ENCODE assay signal across 1 cellular context in genomic region chr17:39920218-39921210, GRCh38.
TF ChIP-seq lines count a peak whose summit lies in the region.

No MANE protein-coding gene starts in this region.

TF ChIP-seq in HepG2, 621 proteins besides CTCF, POLR2A, EP300 and RAD21 (continued from another document and continues in another):
- no peak for TF ChIP-seq MAFK (conservative IDR thresholded peaks at IDR 0.05 in 1 of 2, IDR thresholded peaks at IDR 0.05 in 1 of 2; ENCODE audit: low read length in 2 of 2)
- no peak for TF ChIP-seq ZNF34 (CRISPR knock-in tag; IDR thresholded peaks at IDR 0.05; ENCODE audit: borderline replicate concordance)
- 0 out of 2 replicates have a peak, but pooled peaks have one; percentile 53 for TF ChIP-seq TIGD3 (CRISPR knock-in tag; IDR thresholded peaks at IDR 0.05; ENCODE audit: borderline replicate concordance)
- TF ChIP-seq, protein P1, sequence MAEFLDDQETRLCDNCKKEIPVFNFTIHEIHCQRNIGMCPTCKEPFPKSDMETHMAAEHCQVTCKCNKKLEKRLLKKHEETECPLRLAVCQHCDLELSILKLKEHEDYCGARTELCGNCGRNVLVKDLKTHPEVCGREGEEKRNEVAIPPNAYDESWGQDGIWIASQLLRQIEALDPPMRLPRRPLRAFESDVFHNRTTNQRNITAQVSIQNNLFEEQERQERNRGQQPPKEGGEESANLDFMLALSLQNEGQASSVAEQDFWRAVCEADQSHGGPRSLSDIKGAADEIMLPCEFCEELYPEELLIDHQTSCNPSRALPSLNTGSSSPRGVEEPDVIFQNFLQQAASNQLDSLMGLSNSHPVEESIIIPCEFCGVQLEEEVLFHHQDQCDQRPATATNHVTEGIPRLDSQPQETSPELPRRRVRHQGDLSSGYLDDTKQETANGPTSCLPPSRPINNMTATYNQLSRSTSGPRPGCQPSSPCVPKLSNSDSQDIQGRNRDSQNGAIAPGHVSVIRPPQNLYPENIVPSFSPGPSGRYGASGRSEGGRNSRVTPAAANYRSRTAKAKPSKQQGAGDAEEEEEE (CRISPR knock-in tag; IDR thresholded peaks at IDR 0.05; ENCODE audit: borderline replicate concordance) = no peak; the same call in 1 of the 2 replicates
- TF ChIP-seq ZFP37 (CRISPR knock-in tag; IDR thresholded peaks at IDR 0.05; ENCODE audit: borderline replicate concordance) = 0 out of 2 replicates have a peak, but pooled peaks have one; percentile 26
- TF ChIP-seq ATF7-NPFF (CRISPR knock-in tag; IDR thresholded peaks at IDR 0.05; ENCODE audit: low read depth) = peak; percentile 59; the same call in 1 of the 2 replicates
- no peak for TF ChIP-seq ZNF576 (CRISPR knock-in tag; IDR thresholded peaks at IDR 0.05)
- no peak for TF ChIP-seq ATF4 (CRISPR knock-in tag; IDR thresholded peaks at IDR 0.05)
- no peak for TF ChIP-seq ZNF674 (CRISPR knock-in tag; IDR thresholded peaks at IDR 0.05; ENCODE audit: low read depth)
- no peak for TF ChIP-seq SRF (IDR thresholded peaks at IDR 0.05; ENCODE audit: low read depth, low read length)
- peak; percentile 75 for TF ChIP-seq HNRNPL (IDR thresholded peaks at IDR 0.05; ENCODE audit: low read depth, low read length)
- TF ChIP-seq, protein P2, sequence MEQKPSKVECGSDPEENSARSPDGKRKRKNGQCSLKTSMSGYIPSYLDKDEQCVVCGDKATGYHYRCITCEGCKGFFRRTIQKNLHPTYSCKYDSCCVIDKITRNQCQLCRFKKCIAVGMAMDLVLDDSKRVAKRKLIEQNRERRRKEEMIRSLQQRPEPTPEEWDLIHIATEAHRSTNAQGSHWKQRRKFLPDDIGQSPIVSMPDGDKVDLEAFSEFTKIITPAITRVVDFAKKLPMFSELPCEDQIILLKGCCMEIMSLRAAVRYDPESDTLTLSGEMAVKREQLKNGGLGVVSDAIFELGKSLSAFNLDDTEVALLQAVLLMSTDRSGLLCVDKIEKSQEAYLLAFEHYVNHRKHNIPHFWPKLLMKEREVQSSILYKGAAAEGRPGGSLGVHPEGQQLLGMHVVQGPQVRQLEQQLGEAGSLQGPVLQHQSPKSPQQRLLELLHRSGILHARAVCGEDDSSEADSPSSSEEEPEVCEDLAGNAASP (CRISPR knock-in tag; IDR thresholded peaks at IDR 0.05; ENCODE audit: borderline replicate concordance) = no peak
- no peak for TF ChIP-seq ZNF12 (CRISPR knock-in tag; IDR thresholded peaks at IDR 0.05)
- no peak for TF ChIP-seq SSRP1 (CRISPR knock-in tag; IDR thresholded peaks at IDR 0.05)
- no peak for TF ChIP-seq ZBTB21 (CRISPR knock-in tag; IDR thresholded peaks at IDR 0.05)
- TF ChIP-seq, protein P3, sequence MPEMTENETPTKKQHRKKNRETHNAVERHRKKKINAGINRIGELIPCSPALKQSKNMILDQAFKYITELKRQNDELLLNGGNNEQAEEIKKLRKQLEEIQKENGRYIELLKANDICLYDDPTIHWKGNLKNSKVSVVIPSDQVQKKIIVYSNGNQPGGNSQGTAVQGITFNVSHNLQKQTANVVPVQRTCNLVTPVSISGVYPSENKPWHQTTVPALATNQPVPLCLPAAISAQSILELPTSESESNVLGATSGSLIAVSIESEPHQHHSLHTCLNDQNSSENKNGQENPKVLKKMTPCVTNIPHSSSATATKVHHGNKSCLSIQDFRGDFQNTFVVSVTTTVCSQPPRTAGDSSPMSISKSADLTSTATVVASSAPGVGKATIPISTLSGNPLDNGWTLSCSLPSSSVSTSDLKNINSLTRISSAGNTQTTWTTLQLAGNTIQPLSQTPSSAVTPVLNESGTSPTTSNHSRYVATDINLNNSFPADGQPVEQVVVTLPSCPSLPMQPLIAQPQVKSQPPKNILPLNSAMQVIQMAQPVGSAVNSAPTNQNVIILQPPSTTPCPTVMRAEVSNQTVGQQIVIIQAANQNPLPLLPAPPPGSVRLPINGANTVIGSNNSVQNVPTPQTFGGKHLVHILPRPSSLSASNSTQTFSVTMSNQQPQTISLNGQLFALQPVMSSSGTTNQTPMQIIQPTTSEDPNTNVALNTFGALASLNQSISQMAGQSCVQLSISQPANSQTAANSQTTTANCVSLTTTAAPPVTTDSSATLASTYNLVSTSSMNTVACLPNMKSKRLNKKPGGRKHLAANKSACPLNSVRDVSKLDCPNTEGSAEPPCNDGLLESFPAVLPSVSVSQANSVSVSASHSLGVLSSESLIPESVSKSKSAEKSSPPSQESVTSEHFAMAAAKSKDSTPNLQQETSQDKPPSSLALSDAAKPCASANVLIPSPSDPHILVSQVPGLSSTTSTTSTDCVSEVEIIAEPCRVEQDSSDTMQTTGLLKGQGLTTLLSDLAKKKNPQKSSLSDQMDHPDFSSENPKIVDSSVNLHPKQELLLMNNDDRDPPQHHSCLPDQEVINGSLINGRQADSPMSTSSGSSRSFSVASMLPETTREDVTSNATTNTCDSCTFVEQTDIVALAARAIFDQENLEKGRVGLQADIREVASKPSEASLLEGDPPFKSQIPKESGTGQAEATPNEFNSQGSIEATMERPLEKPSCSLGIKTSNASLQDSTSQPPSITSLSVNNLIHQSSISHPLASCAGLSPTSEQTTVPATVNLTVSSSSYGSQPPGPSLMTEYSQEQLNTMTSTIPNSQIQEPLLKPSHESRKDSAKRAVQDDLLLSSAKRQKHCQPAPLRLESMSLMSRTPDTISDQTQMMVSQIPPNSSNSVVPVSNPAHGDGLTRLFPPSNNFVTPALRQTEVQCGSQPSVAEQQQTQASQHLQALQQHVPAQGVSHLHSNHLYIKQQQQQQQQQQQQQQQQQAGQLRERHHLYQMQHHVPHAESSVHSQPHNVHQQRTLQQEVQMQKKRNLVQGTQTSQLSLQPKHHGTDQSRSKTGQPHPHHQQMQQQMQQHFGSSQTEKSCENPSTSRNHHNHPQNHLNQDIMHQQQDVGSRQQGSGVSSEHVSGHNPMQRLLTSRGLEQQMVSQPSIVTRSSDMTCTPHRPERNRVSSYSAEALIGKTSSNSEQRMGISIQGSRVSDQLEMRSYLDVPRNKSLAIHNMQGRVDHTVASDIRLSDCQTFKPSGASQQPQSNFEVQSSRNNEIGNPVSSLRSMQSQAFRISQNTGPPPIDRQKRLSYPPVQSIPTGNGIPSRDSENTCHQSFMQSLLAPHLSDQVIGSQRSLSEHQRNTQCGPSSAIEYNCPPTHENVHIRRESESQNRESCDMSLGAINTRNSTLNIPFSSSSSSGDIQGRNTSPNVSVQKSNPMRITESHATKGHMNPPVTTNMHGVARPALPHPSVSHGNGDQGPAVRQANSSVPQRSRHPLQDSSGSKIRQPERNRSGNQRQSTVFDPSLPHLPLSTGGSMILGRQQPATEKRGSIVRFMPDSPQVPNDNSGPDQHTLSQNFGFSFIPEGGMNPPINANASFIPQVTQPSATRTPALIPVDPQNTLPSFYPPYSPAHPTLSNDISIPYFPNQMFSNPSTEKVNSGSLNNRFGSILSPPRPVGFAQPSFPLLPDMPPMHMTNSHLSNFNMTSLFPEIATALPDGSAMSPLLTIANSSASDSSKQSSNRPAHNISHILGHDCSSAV (CRISPR knock-in tag; IDR thresholded peaks at IDR 0.05; ENCODE audit: borderline replicate concordance) = no peak
- TF ChIP-seq ZNF510 (CRISPR knock-in tag; IDR thresholded peaks at IDR 0.05; ENCODE audit: low read depth) = no peak
- TF ChIP-seq ZMAT3 (CRISPR knock-in tag; conservative IDR thresholded peaks at IDR 0.05) = no peak
- no peak for TF ChIP-seq ZBTB2 (CRISPR knock-in tag; IDR thresholded peaks at IDR 0.05; ENCODE audit: low read depth)
- no peak for TF ChIP-seq SIX1 (CRISPR knock-in tag; IDR thresholded peaks at IDR 0.05; ENCODE audit: borderline replicate concordance)
- peak; percentile 85 for TF ChIP-seq AKAP8 (CRISPR knock-in tag; IDR thresholded peaks at IDR 0.05)
- no peak for TF ChIP-seq SIN3A (IDR thresholded peaks at IDR 0.05; ENCODE audit: borderline replicate concordance, low read depth, low read length)
- no peak for TF ChIP-seq ZNF670 (CRISPR knock-in tag; IDR thresholded peaks at IDR 0.05; ENCODE audit: borderline replicate concordance)
- TF ChIP-seq, protein P4, sequence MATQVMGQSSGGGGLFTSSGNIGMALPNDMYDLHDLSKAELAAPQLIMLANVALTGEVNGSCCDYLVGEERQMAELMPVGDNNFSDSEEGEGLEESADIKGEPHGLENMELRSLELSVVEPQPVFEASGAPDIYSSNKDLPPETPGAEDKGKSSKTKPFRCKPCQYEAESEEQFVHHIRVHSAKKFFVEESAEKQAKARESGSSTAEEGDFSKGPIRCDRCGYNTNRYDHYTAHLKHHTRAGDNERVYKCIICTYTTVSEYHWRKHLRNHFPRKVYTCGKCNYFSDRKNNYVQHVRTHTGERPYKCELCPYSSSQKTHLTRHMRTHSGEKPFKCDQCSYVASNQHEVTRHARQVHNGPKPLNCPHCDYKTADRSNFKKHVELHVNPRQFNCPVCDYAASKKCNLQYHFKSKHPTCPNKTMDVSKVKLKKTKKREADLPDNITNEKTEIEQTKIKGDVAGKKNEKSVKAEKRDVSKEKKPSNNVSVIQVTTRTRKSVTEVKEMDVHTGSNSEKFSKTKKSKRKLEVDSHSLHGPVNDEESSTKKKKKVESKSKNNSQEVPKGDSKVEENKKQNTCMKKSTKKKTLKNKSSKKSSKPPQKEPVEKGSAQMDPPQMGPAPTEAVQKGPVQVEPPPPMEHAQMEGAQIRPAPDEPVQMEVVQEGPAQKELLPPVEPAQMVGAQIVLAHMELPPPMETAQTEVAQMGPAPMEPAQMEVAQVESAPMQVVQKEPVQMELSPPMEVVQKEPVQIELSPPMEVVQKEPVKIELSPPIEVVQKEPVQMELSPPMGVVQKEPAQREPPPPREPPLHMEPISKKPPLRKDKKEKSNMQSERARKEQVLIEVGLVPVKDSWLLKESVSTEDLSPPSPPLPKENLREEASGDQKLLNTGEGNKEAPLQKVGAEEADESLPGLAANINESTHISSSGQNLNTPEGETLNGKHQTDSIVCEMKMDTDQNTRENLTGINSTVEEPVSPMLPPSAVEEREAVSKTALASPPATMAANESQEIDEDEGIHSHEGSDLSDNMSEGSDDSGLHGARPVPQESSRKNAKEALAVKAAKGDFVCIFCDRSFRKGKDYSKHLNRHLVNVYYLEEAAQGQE (IDR thresholded peaks at IDR 0.05; ENCODE audit: borderline replicate concordance in 1 of 2, low read depth in 1 of 2, low read length in 2 of 2) = no peak
- TF ChIP-seq MEIS1 (CRISPR knock-in tag; IDR thresholded peaks at IDR 0.05; ENCODE audit: borderline replicate concordance) = no peak
- peak; percentile 66; the same call in 1 of the 2 replicates for TF ChIP-seq ZFP82 (CRISPR knock-in tag; IDR thresholded peaks at IDR 0.05; ENCODE audit: borderline replicate concordance)
- no peak for TF ChIP-seq SOX5 (CRISPR knock-in tag; IDR thresholded peaks at IDR 0.05; ENCODE audit: borderline replicate concordance)
- TF ChIP-seq, protein P5, sequence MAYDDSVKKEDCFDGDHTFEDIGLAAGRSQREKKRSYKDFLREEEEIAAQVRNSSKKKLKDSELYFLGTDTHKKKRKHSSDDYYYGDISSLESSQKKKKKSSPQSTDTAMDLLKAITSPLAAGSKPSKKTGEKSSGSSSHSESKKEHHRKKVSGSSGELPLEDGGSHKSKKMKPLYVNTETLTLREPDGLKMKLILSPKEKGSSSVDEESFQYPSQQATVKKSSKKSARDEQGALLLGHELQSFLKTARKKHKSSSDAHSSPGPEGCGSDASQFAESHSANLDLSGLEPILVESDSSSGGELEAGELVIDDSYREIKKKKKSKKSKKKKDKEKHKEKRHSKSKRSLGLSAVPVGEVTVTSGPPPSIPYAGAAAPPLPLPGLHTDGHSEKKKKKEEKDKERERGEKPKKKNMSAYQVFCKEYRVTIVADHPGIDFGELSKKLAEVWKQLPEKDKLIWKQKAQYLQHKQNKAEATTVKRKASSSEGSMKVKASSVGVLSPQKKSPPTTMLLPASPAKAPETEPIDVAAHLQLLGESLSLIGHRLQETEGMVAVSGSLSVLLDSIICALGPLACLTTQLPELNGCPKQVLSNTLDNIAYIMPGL (CRISPR knock-in tag; IDR thresholded peaks at IDR 0.05; ENCODE audit: borderline replicate concordance in 1 of 2, low read depth in 1 of 2) = no peak
- TF ChIP-seq PRMT3 (CRISPR knock-in tag; IDR thresholded peaks at IDR 0.05; ENCODE audit: borderline replicate concordance, low read depth) = no peak
- TF ChIP-seq SMAD1 (CRISPR knock-in tag; IDR thresholded peaks at IDR 0.05; ENCODE audit: borderline replicate concordance, low read depth) = no peak
- TF ChIP-seq MXI1 (IDR thresholded peaks at IDR 0.05; ENCODE audit: borderline replicate concordance, low read depth, low read length) = peak; percentile 52; the same call in 1 of the 3 replicates
- TF ChIP-seq MAF1 (CRISPR knock-in tag; IDR thresholded peaks at IDR 0.05; ENCODE audit: borderline replicate concordance) = no peak
